Comparison of ENCODE assay signal across 8 cellular contexts in genomic region chr1:81801032-81801833, GRCh38. TPM values are rescaled to one million over a fixed set of nuclear protein-coding genes. Genes with fewer than 3 reads are reported as not detected.
DNase-seq lines count a peak whose midpoint lies in the region; ATAC-seq and TF ChIP-seq lines count a peak whose summit lies in the region.

No MANE protein-coding gene starts in this region.

- peak; percentile 71 for ATAC-seq in SK-N-SH treated with all-trans-retinoic acid at 6 μM for 48 hours

- H3K4me1 Mint-ChIP-seq in mesothelial cell of epicardium (peaks cover 37% of the 10 kb centered on the region), type B pancreatic cell (ENCODE audit: unreplicated experiment) (peaks cover 30% of the 10 kb centered on the region)

- H3K4me3 Mint-ChIP-seq in mesothelial cell of epicardium (peak overlapping the region; percentile 96), type B pancreatic cell (peak overlapping the region; percentile 96)

- H3K36me3 ChIP-seq in ACC112 (ENCODE audit: insufficient read depth, low read length), result no peaks in the 10 kb centered on the region
- H3K36me3 ChIP-seq in esophagus (ENCODE audit: control insufficient read depth in 2 of 2, insufficient read depth in 2 of 2, low read length in 1 of 2), result no peaks in the 10 kb centered on the region

- H3K36me3 Mint-ChIP-seq in mesothelial cell of epicardium, result no peaks in the 10 kb centered on the region
- no peaks in the 10 kb centered on the region for H3K36me3 Mint-ChIP-seq in type B pancreatic cell

- peak overlapping the region; percentile 81 for H3K27ac ChIP-seq in ACC112 (ENCODE audit: low read depth, low read length)
- H3K27ac ChIP-seq in esophagus (ENCODE audit: low read depth in 2 of 2, low read length in 1 of 2), result peak overlapping the region; percentile 90 to 91

- DNase-seq in GM19238 (ENCODE audit: insufficient read length, low spot score) (peak; percentile 2), MV-4-11 (lab: John Stamatoyannopoulos, UW) (peak; percentile 46), mesothelial cell of epicardium (ENCODE audit: low spot score in 2 of 2, unreplicated experiment in 2 of 2) (peak; percentile 45 to 77), type B pancreatic cell (ENCODE audit: extremely low spot score, unreplicated experiment) (peak; percentile 82), activated gamma-delta T cell treated with Interleukin-2 at 50 U/mL for 16 hours (no peak)

- H3K27ac Mint-ChIP-seq in mesothelial cell of epicardium, result peak overlapping the region; percentile 97
- H3K27ac Mint-ChIP-seq in type B pancreatic cell, result peak overlapping the region; percentile 97

- H3K79me2 ChIP-seq in ACC112 (ENCODE audit: control insufficient read depth, insufficient read depth, low read length, unreplicated experiment), result peaks cover 50% of the 10 kb centered on the region

- H3K9me3 ChIP-seq in esophagus (ENCODE audit: control insufficient read depth in 2 of 2, insufficient read depth in 1 of 2, low read depth in 1 of 2, low read length in 1 of 2), result no peaks in the 10 kb centered on the region

- no peak for TF ChIP-seq CTCF in mesothelial cell of epicardium (IDR thresholded peaks at IDR 0.05; ENCODE audit: unreplicated experiment)
- no peak for TF ChIP-seq CTCF in type B pancreatic cell (conservative IDR thresholded peaks at IDR 0.05)

- H3K9me3 Mint-ChIP-seq in mesothelial cell of epicardium, result no peaks in the 10 kb centered on the region
- no peaks in the 10 kb centered on the region for H3K9me3 Mint-ChIP-seq in type B pancreatic cell

- no peaks in the 10 kb centered on the region for H3K27me3 ChIP-seq in ACC112 (ENCODE audit: insufficient read depth, low read length)
- no peaks in the 10 kb centered on the region for H3K27me3 ChIP-seq in esophagus (ENCODE audit: control insufficient read depth in 1 of 2, insufficient read depth in 2 of 2, low read length in 2 of 2)

- H3K27me3 Mint-ChIP-seq in mesothelial cell of epicardium (ENCODE audit: low read depth) (peaks cover 3% of the 10 kb centered on the region), type B pancreatic cell (no peaks in the 10 kb centered on the region)

- peak overlapping the region; percentile 93 for H3K4me3 ChIP-seq in ACC112 (ENCODE audit: low read depth, low read length)
- peak overlapping the region; percentile 74 to 78 for H3K4me3 ChIP-seq in esophagus (ENCODE audit: low read depth in 1 of 2, low read length in 2 of 2)

- H3K4me1 ChIP-seq in ACC112 (ENCODE audit: control insufficient read depth, insufficient read depth, low read length, unreplicated experiment) (peaks cover 32% of the 10 kb centered on the region), esophagus (ENCODE audit: control insufficient read depth in 2 of 2, insufficient read depth in 2 of 2, low read length in 1 of 2) (peaks cover 0 to 2% of the 10 kb centered on the region in 2 donors)

- 1 to 2% methylated on average over 59 to 62 of the region's 62 CpGs for WGBS in esophagus, 2 donors

- H2AFZ ChIP-seq in ACC112 (ENCODE audit: low read length, unreplicated experiment), result peak overlapping the region; percentile 89

TF ChIP-seq in SK-N-SH treated with all-trans-retinoic acid at 6 μM for 48 hours, 23 proteins besides CTCF, POLR2A, EP300 and RAD21:
- no peak for TF ChIP-seq TOX (CRISPR knock-in tag; IDR thresholded peaks at IDR 0.05; ENCODE audit: borderline replicate concordance)
- no peak for TF ChIP-seq ZFP30 (CRISPR knock-in tag; IDR thresholded peaks at IDR 0.05)
- no peak for TF ChIP-seq ISL1 (CRISPR knock-in tag; IDR thresholded peaks at IDR 0.05)
- no peak for TF ChIP-seq TSHZ2 (CRISPR knock-in tag; IDR thresholded peaks at IDR 0.05)
- no peak for TF ChIP-seq PPARA (CRISPR knock-in tag; IDR thresholded peaks at IDR 0.05; ENCODE audit: borderline replicate concordance)
- no peak for TF ChIP-seq CSDC2 (CRISPR knock-in tag; IDR thresholded peaks at IDR 0.05)
- no peak for TF ChIP-seq ZNF70 (CRISPR knock-in tag; IDR thresholded peaks at IDR 0.05)
- no peak for TF ChIP-seq POU6F1 (CRISPR knock-in tag; IDR thresholded peaks at IDR 0.05; ENCODE audit: borderline replicate concordance, low read depth)
- TF ChIP-seq SNAI2 (CRISPR knock-in tag; IDR thresholded peaks at IDR 0.05), result no peak
- TF ChIP-seq OSR1 (CRISPR knock-in tag; IDR thresholded peaks at IDR 0.05), result no peak
- no peak for TF ChIP-seq RARB (CRISPR knock-in tag; IDR thresholded peaks at IDR 0.05)
- TF ChIP-seq ZFP3 (CRISPR knock-in tag; IDR thresholded peaks at IDR 0.05), result no peak

RNA-seq across cellular contexts. Expression of gene ADGRL2, which starts 0.5 kb away (rescaled TPM):
- 10 to 100 TPM; 25.3 to 26.0 TPM for polyA plus RNA-seq in esophagus
- 81.5 to 89.8 TPM (median 83.4 TPM) in 3 replicates for total RNA-seq in mesothelial cell of epicardium
- 96.3 and 103 TPM in 2 replicates for total RNA-seq in type B pancreatic cell (ENCODE audit: low replicate concordance)
